ENCODE assay signal across 38 cellular contexts in the genomic region with DNA sequence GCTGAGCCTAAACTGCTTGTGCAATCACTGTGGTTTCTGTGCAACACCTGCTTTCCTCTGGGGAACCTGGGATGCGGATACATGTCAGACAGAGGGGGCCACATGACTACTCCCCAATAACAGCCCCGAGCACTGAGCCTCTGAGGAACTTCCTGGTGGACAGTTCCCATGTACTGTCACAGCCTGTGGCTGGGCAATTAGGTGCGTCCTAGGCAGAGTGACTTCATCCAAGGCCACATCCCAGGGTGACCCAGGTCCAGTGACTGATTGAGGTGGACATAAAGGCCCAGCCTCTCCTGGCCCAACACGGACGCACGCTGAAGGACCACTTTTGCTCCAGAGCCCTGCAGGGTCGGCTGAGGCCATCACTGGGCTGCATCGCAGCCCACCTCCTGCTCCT. TPM values are rescaled to one million over a fixed set of nuclear protein-coding genes. Genes with fewer than 3 reads are reported as not detected.
"Had no signal": no experiment of that assay in that cellular context is flagged by ENCODE, and none has a peak within 500 bp of the region (broad histone marks: within the 10 kb centered on the region; RNA-seq: fewer than 3 reads in every experiment).

No MANE protein-coding gene starts in this region.

- H3K4me1 Mint-ChIP-seq: WTC11 had no signal

- H3K27me3 ChIP-seq: ascending aorta, cardiac muscle cell had no signal

- H3K9me3 ChIP-seq: ascending aorta had no signal

- H3K27ac ChIP-seq: cardiac muscle cell, WERI-Rb-1 had no signal

- H3K4me3 ChIP-seq: ascending aorta, cardiac muscle cell had no signal

- DNase-seq: activated CD4-positive, alpha-beta memory T cell treated with anti-CD3 and anti-CD28 coated beads, Interleukin-2, amount 10 ng/mL, durations not matched to agents 7 days and 5 days; activated CD4-positive, alpha-beta T cell treated with anti-CD3 and anti-CD28 coated beads for 1 hour; activated CD4-positive, alpha-beta T cell treated with anti-CD3 and anti-CD28 coated beads for 36 hours; activated CD4-positive, alpha-beta T cell treated with anti-CD3 and anti-CD28 coated beads for 48 hours; activated CD4-positive, alpha-beta T cell treated with anti-CD3 and anti-CD28 coated beads, Interleukin-2, amount 10 ng/mL, durations not matched to agents 7 days and 5 days; activated CD4-positive, alpha-beta T cell treated with anti-CD3 and anti-CD28 coated beads, Interleukin-2, amount 50 U/mL, for 48 hours; activated CD4-positive, CD25-positive, alpha-beta regulatory T cell; activated CD8-positive, alpha-beta memory T cell treated with anti-CD3 and anti-CD28 coated beads for 24 hours; activated CD8-positive, alpha-beta memory T cell treated with anti-CD3 and anti-CD28 coated beads, Interleukin-2, amount 10 ng/mL, durations not matched to agents 7 days and 5 days; activated CD8-positive, alpha-beta memory T cell treated with anti-CD3 and anti-CD28 coated beads, Interleukin-2, amount 50 U/mL, for 48 hours; activated CD8-positive, alpha-beta T cell treated with anti-CD3 and anti-CD28 coated beads, Interleukin-2, amount 10 ng/mL, durations not matched to agents 7 days and 5 days; activated effector memory CD4-positive, alpha-beta T cell treated with anti-CD3 and anti-CD28 coated beads, Interleukin-2, amount 50 U/mL, for 16 hours; activated gamma-delta T cell treated with Interleukin-2 at 50 U/mL for 16 hours; activated naive CD4-positive, alpha-beta T cell; activated naive CD4-positive, alpha-beta T cell treated with anti-CD3 and anti-CD28 coated beads for 36 hours; activated naive CD4-positive, alpha-beta T cell treated with anti-CD3 and anti-CD28 coated beads, Interleukin-2, amount 50 U/mL, for 16 hours; activated naive CD8-positive, alpha-beta T cell treated with anti-CD3 and anti-CD28 coated beads for 36 hours; activated T-cell treated with anti-CD3 and anti-CD28 coated beads, Interleukin-2, amount 50 U/mL, for 24 hours; activated T-cell treated with anti-CD3 and anti-CD28 coated beads, Interleukin-2, amount 50 U/mL, for 48 hours; amygdala; anterior cingulate cortex; caudate nucleus; cerebellar nuclear complex; T-helper 1 cell; T-helper 2 cell; T-helper 9 cell; WERI-Rb-1 had no signal

- H3K27me3 Mint-ChIP-seq: activated CD4-positive, alpha-beta memory T cell treated with anti-CD3 and anti-CD28 coated beads, Interleukin-2, amount 10 ng/mL, durations not matched to agents 7 days and 5 days; activated CD4-positive, alpha-beta T cell treated with anti-CD3 and anti-CD28 coated beads for 36 hours; activated CD4-positive, alpha-beta T cell treated with anti-CD3 and anti-CD28 coated beads, Interleukin-2, amount 10 ng/mL, durations not matched to agents 7 days and 5 days; activated CD8-positive, alpha-beta memory T cell treated with anti-CD3 and anti-CD28 coated beads, Interleukin-2, amount 10 ng/mL, durations not matched to agents 7 days and 5 days; activated naive CD8-positive, alpha-beta T cell treated with anti-CD3 and anti-CD28 coated beads for 36 hours; activated T-cell treated with anti-CD3 and anti-CD28 coated beads, Interleukin-2, amount 50 U/mL, for 24 hours; activated T-helper 17 cell treated with anti-CD3 and anti-CD28 coated beads, Interleukin-2, amount 50 U/mL, for 72 hours; brain; central memory CD8-positive, alpha-beta T cell had no signal

- H3K27ac Mint-ChIP-seq: activated CD4-positive, alpha-beta memory T cell treated with anti-CD3 and anti-CD28 coated beads, Interleukin-2, amount 10 ng/mL, durations not matched to agents 7 days and 5 days; activated CD4-positive, alpha-beta T cell treated with anti-CD3 and anti-CD28 coated beads for 36 hours; activated CD4-positive, alpha-beta T cell treated with anti-CD3 and anti-CD28 coated beads, Interleukin-2, amount 10 ng/mL, durations not matched to agents 7 days and 5 days; activated CD8-positive, alpha-beta memory T cell treated with anti-CD3 and anti-CD28 coated beads, Interleukin-2, amount 10 ng/mL, durations not matched to agents 7 days and 5 days; activated CD8-positive, alpha-beta T cell treated with anti-CD3 and anti-CD28 coated beads, Interleukin-2, amount 10 ng/mL, durations not matched to agents 7 days and 5 days; activated naive CD4-positive, alpha-beta T cell treated with anti-CD3 and anti-CD28 coated beads for 36 hours; activated naive CD8-positive, alpha-beta T cell treated with anti-CD3 and anti-CD28 coated beads for 36 hours; activated T-cell treated with anti-CD3 and anti-CD28 coated beads, Interleukin-2, amount 50 U/mL, for 24 hours; activated T-helper 17 cell treated with anti-CD3 and anti-CD28 coated beads, Interleukin-2, amount 50 U/mL, for 72 hours; brain; T-helper 1 cell treated with Interleukin-12 subunit alpha and Interleukin-12 subunit beta and Interleukin-4 antibody, amounts not matched to agents 30 μg/mL and 1 μg/mL, for 36 hours; T-helper 2 cell treated with Interferon-gamma antibody and Interleukin-4, amounts not matched to agents 5 μg/mL and 100 μg/mL, for 36 hours; WTC11 had no signal

- H3K9me3 Mint-ChIP-seq: activated CD4-positive, alpha-beta memory T cell treated with anti-CD3 and anti-CD28 coated beads, Interleukin-2, amount 10 ng/mL, durations not matched to agents 7 days and 5 days; activated CD4-positive, alpha-beta T cell treated with anti-CD3 and anti-CD28 coated beads, Interleukin-2, amount 10 ng/mL, durations not matched to agents 7 days and 5 days; activated naive CD4-positive, alpha-beta T cell treated with anti-CD3 and anti-CD28 coated beads for 36 hours; activated naive CD4-positive, alpha-beta T cell treated with anti-CD3 and anti-CD28 coated beads, Interleukin-2, amount 50 U/mL, for 72 hours; activated naive CD8-positive, alpha-beta T cell treated with anti-CD3 and anti-CD28 coated beads for 36 hours; activated T-cell treated with anti-CD3 and anti-CD28 coated beads, Interleukin-2, amount 50 U/mL, for 24 hours; activated T-helper 17 cell treated with anti-CD3 and anti-CD28 coated beads, Interleukin-2, amount 50 U/mL, for 72 hours; brain; central memory CD8-positive, alpha-beta T cell; T-helper 1 cell treated with Interleukin-12 subunit alpha and Interleukin-12 subunit beta and Interleukin-4 antibody, amounts not matched to agents 30 μg/mL and 1 μg/mL, for 36 hours; T-helper 2 cell treated with Interferon-gamma antibody and Interleukin-4, amounts not matched to agents 5 μg/mL and 100 μg/mL, for 36 hours; WTC11 had no signal

- H3K4me3 Mint-ChIP-seq: activated CD4-positive, alpha-beta memory T cell treated with anti-CD3 and anti-CD28 coated beads, Interleukin-2, amount 10 ng/mL, durations not matched to agents 7 days and 5 days; activated CD4-positive, alpha-beta T cell treated with anti-CD3 and anti-CD28 coated beads for 36 hours; activated CD4-positive, alpha-beta T cell treated with anti-CD3 and anti-CD28 coated beads, Interleukin-2, amount 10 ng/mL, durations not matched to agents 7 days and 5 days; activated CD8-positive, alpha-beta memory T cell treated with anti-CD3 and anti-CD28 coated beads, Interleukin-2, amount 10 ng/mL, durations not matched to agents 7 days and 5 days; activated CD8-positive, alpha-beta T cell treated with anti-CD3 and anti-CD28 coated beads, Interleukin-2, amount 10 ng/mL, durations not matched to agents 7 days and 5 days; activated naive CD4-positive, alpha-beta T cell treated with anti-CD3 and anti-CD28 coated beads for 36 hours; activated naive CD8-positive, alpha-beta T cell treated with anti-CD3 and anti-CD28 coated beads for 36 hours; activated T-cell treated with anti-CD3 and anti-CD28 coated beads, Interleukin-2, amount 50 U/mL, for 24 hours; activated T-helper 17 cell treated with anti-CD3 and anti-CD28 coated beads, Interleukin-2, amount 50 U/mL, for 72 hours; brain; central memory CD8-positive, alpha-beta T cell; T-helper 1 cell treated with Interleukin-12 subunit alpha and Interleukin-12 subunit beta and Interleukin-4 antibody, amounts not matched to agents 30 μg/mL and 1 μg/mL, for 36 hours; T-helper 2 cell treated with Interferon-gamma antibody and Interleukin-4, amounts not matched to agents 5 μg/mL and 100 μg/mL, for 36 hours; WTC11 had no signal

RNA-seq across cellular contexts. Expression of gene SIGLEC11, which starts 40.2 kb away (rescaled TPM):
- total RNA-seq: activated CD4-positive, alpha-beta memory T cell treated with anti-CD3 and anti-CD28 coated beads, Interleukin-2, amount 10 ng/mL, durations not matched to agents 7 days and 5 days; activated CD4-positive, alpha-beta T cell treated with anti-CD3 and anti-CD28 coated beads for 36 hours; activated CD4-positive, alpha-beta T cell treated with anti-CD3 and anti-CD28 coated beads, Interleukin-2, amount 10 ng/mL, durations not matched to agents 7 days and 5 days; activated CD8-positive, alpha-beta memory T cell treated with anti-CD3 and anti-CD28 coated beads, Interleukin-2, amount 10 ng/mL, durations not matched to agents 7 days and 5 days; activated CD8-positive, alpha-beta T cell treated with anti-CD3 and anti-CD28 coated beads, Interleukin-2, amount 10 ng/mL, durations not matched to agents 7 days and 5 days; activated naive CD4-positive, alpha-beta T cell treated with anti-CD3 and anti-CD28 coated beads for 36 hours; activated naive CD4-positive, alpha-beta T cell treated with anti-CD3 and anti-CD28 coated beads, Interleukin-2, amount 50 U/mL, for 72 hours; activated naive CD8-positive, alpha-beta T cell treated with anti-CD3 and anti-CD28 coated beads for 36 hours; activated T-helper 17 cell treated with anti-CD3 and anti-CD28 coated beads, Interleukin-2, amount 50 U/mL, for 72 hours; bronchial epithelial cell; chondrocyte; WTC11 had no signal
